ENCODE assay signal across 2 cellular contexts in the genomic region with DNA sequence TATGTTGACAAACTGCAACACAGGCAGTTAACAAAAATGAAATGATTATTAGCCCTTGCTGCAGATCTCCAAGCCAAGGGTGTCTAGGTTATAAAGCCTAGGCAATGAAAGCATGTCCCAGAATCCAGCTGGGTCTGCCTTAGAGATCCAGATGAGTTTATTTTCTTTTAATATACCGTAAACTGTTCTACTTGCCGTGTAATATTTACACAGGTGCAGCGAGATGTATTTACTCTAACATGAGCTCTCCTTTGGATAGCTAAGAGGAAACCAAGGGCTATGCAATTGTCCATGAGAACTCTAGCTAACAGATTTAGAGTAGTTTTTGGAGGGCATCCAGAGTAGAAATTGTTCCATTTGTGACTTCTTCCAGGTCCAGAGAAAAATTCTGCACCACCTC. TPM values are rescaled to one million over a fixed set of nuclear protein-coding genes. Genes with fewer than 3 reads are reported as not detected.
"Had no signal": no experiment of that assay in that cellular context is flagged by ENCODE, and none has a peak within 500 bp of the region (broad histone marks: within the 10 kb centered on the region; RNA-seq: fewer than 3 reads in every experiment).

No MANE protein-coding gene starts in this region.

RNA-seq across cellular contexts. Expression of a gene that starts 28.1 kb away (rescaled TPM):
- total RNA-seq: G401, GM12878 had no signal

RNA-seq across cellular contexts. Expression of a gene that starts 33.9 kb away (rescaled TPM):
- total RNA-seq: G401, GM12878 had no signal
- polyA plus RNA-seq: GM12878 had no signal

RNA-seq across cellular contexts. Expression of a gene that starts 59.5 kb away (rescaled TPM):
- total RNA-seq: G401, GM12878 had no signal
- polyA plus RNA-seq: GM12878 had no signal
